Comparison of ENCODE assay signal across 34 cellular contexts in genomic region chr11:115423728-115424459, GRCh38.
DNase-seq lines count a peak whose midpoint lies in the region; ATAC-seq and TF ChIP-seq lines count a peak whose summit lies in the region.
"Had no signal": no experiment of that assay in that cellular context is flagged by ENCODE, and none has a peak within 500 bp of the region (broad histone marks: within the 10 kb centered on the region; RNA-seq: fewer than 3 reads in every experiment).

No MANE protein-coding gene starts in this region.

- TF ChIP-seq POLR2A in IMR-90 (IDR thresholded peaks at IDR 0.05; ENCODE audit: low read depth, low read length) = no peak

- H4K91ac ChIP-seq in IMR-90 (ENCODE audit: insufficient read depth, low read depth, low read length) = no peak overlapping the region

- H3K36me3 ChIP-seq in IMR-90 (ENCODE audit: control insufficient read depth, insufficient read depth, low read length) (peaks cover 1% of the 10 kb centered on the region; the same call in 1 of the 2 replicates), OCI-LY7 (ENCODE audit: insufficient read depth, low read length) (no peaks in the 10 kb centered on the region), neural cell (ENCODE audit: insufficient read depth, low read length) (no peaks in the 10 kb centered on the region)
- H3K36me3 ChIP-seq: gastroesophageal sphincter, HAP-1, left lung, MG63, neutrophil, prostate gland, suprapubic skin, uterus had no signal

- intact Hi-C loops in IMR-90 (cut with micrococcal nuclease) (no loop called here), OCI-LY7 (cut with micrococcal nuclease; ENCODE audit: unreplicated experiment) (loop anchor here (2.0 kb wide), 1 partner anchor 79 kb away; no protein-coding TSS in a partner anchor), posterior vena cava (cut with DNase I) (no loop called here)

- dilution Hi-C loops in IMR-90 (cut with HindIII; ENCODE audit: low sequenced_read_pairs, unreplicated experiment) = no loop called here

- no peak overlapping the region for H3K4ac ChIP-seq in IMR-90 (ENCODE audit: low read depth, low read length)

- TF ChIP-seq CTCF in IMR-90 (conservative IDR thresholded peaks at IDR 0.05; ENCODE audit: low read depth, low read length) (no peak), OCI-LY7 (conservative IDR thresholded peaks at IDR 0.05; ENCODE audit: low read length) (no peak), neural cell (IDR thresholded peaks at IDR 0.05; ENCODE audit: poor library complexity, severe bottlenecking) (no peak), foreskin fibroblast (IDR thresholded peaks at IDR 0.05; ENCODE audit: low read depth, low read length) (no peak)

- H3K18ac ChIP-seq in IMR-90 (ENCODE audit: low read depth, low read length) = no peak overlapping the region

- H3K14ac ChIP-seq in IMR-90 (replicated peaks; ENCODE audit: low read depth, low read length) = no peak overlapping the region

- no peak overlapping the region for H2BK5ac ChIP-seq in IMR-90 (ENCODE audit: low read depth, low read length, poor library complexity, severe bottlenecking)

- H3K9me3 ChIP-seq in IMR-90 (ENCODE audit: control insufficient read depth, insufficient read depth, low read length) = no peaks in the 10 kb centered on the region
- no peaks in the 10 kb centered on the region for H3K9me3 ChIP-seq in OCI-LY7 (ENCODE audit: low read length)
- no peaks in the 10 kb centered on the region for H3K9me3 ChIP-seq in neural cell (ENCODE audit: low read length)
- H3K9me3 ChIP-seq: body of pancreas, gastroesophageal sphincter, HAP-1, left lung, MG63, neutrophil, prostate gland, suprapubic skin, uterus had no signal

- peaks cover 3 to 9% of the 10 kb centered on the region in 2 experiments; a peak in 1 of 4 replicates for H3K79me1 ChIP-seq in IMR-90 (ENCODE audit: low read depth in 1 of 2, low read length in 2 of 2)

- H3K79me2 ChIP-seq in OCI-LY7 (ENCODE audit: insufficient read depth, low read depth, low read length) (peaks cover 7% of the 10 kb centered on the region; the same call in 1 of the 2 replicates), neural cell (replicated peaks; ENCODE audit: insufficient read depth, low read length) (peaks cover 18% of the 10 kb centered on the region)

- H3K9ac ChIP-seq in IMR-90 (ENCODE audit: low read depth, low read length) (no peak overlapping the region), neural cell (ENCODE audit: low read length) (no peak overlapping the region)

- no peaks in the 10 kb centered on the region for H4K20me1 ChIP-seq in IMR-90 (ENCODE audit: insufficient read depth, low read length)
- no peaks in the 10 kb centered on the region for H4K20me1 ChIP-seq in OCI-LY7 (ENCODE audit: insufficient read depth, low read length)
- no peaks in the 10 kb centered on the region for H4K20me1 ChIP-seq in neural cell (ENCODE audit: insufficient read depth)

- no peak overlapping the region for H2BK15ac ChIP-seq in IMR-90 (ENCODE audit: low read depth, low read length)

- H3K27ac ChIP-seq in IMR-90 (ENCODE audit: insufficient read depth, low read length) (no peak overlapping the region), OCI-LY7 (ENCODE audit: low read depth, low read length, poor library complexity, severe bottlenecking) (no peak overlapping the region), neural cell (ENCODE audit: low read length) (no peak overlapping the region)
- H3K27ac ChIP-seq: body of pancreas, gastroesophageal sphincter, left lung, neutrophil, prostate gland, suprapubic skin, uterus had no signal

- BruUV-seq in IMR-90 (replicated peaks; lab: Mats Ljungman, UMichigan) (no TSS peak), OCI-LY7 (replicated peaks; lab: Mats Ljungman, UMichigan) (no TSS peak)

- H2AK5ac ChIP-seq in IMR-90 (ENCODE audit: low read depth, low read length) = no peak overlapping the region

- H3K9me2 ChIP-seq in OCI-LY7 (ENCODE audit: insufficient read depth, low read length) = no peaks in the 10 kb centered on the region
- no peaks in the 10 kb centered on the region for H3K9me2 ChIP-seq in neural cell (ENCODE audit: insufficient read depth, low read length)

- H4K5ac ChIP-seq in IMR-90 (ENCODE audit: low read depth, low read length) = no peak overlapping the region

- ATAC-seq in IMR-90 (ENCODE audit: low read depth) = no peak
- ATAC-seq: activated T-cell treated with anti-CD3 and anti-CD28 coated beads, Interleukin-2, amount 50 U/mL, for 4 hours; body of pancreas; gastroesophageal sphincter; K562; left lung; Panc1; sciatic nerve; stimulated activated naive B cell treated with anti-CD40 and anti-IgM and Interleukin-4, amounts not matched to agents 10 μg/mL and 1 μg/mL and 100 μg/mL, for 72 hours had no signal

- peak; percentile 25 for TF ChIP-seq EP300 in neural cell (conservative IDR thresholded peaks at IDR 0.05; ENCODE audit: poor library complexity, severe bottlenecking)

- H2AFZ ChIP-seq in IMR-90 (replicated peaks; ENCODE audit: low read length, poor library complexity) (no peak overlapping the region), OCI-LY7 (ENCODE audit: low read length) (no peak overlapping the region), neural cell (ENCODE audit: low read depth, low read length) (no peak overlapping the region)

- no peak overlapping the region for H4K8ac ChIP-seq in IMR-90 (ENCODE audit: low read depth in 2 of 2, low read length in 2 of 2)

- TF ChIP-seq RAD21 in IMR-90 (IDR thresholded peaks at IDR 0.05; ENCODE audit: low read length) (no peak), neural cell (conservative IDR thresholded peaks at IDR 0.05) (no peak)

- H3K4me3 ChIP-seq in IMR-90 (ENCODE audit: insufficient read depth, low read depth, low read length) (no peak overlapping the region), OCI-LY7 (ENCODE audit: low read depth, low read length, poor library complexity, severe bottlenecking) (no peak overlapping the region), neural cell (ENCODE audit: low read length) (peak overlapping the region; percentile 3), foreskin fibroblast (ENCODE audit: low read depth in 1 of 2, low read length in 2 of 2) (no peak overlapping the region)
- H3K4me3 ChIP-seq: body of pancreas, gastroesophageal sphincter, HAP-1, K562, left lung, MG63, prostate gland, suprapubic skin, uterus had no signal

- POLR2A ChIA-PET in IMR-90 (lab: Charles Lee; ENCODE audit: unreplicated experiment) = no interaction called here
- POLR2A ChIA-PET in OCI-LY7 (lab: Charles Lee) = interaction anchor here (0.6 to 1.5 kb wide), 9 partner anchors 10 to 79 kb away, joined by 3 to 7 read pairs (median 3); no protein-coding TSS in a partner anchor

- H3K4me2 ChIP-seq in IMR-90 (ENCODE audit: low read depth, low read length) = no peak overlapping the region
- H3K4me2 ChIP-seq in OCI-LY7 (ENCODE audit: low read length) = peak overlapping the region; percentile 66; the same call in 1 of the 2 replicates
- H3K4me2 ChIP-seq in neural cell (ENCODE audit: low read length) = peak overlapping the region; percentile 12

- no peak overlapping the region for H2BK120ac ChIP-seq in IMR-90 (ENCODE audit: low read depth, low read length)

- no peak overlapping the region for H2AK9ac ChIP-seq in IMR-90 (replicated peaks; ENCODE audit: low read depth, low read length, poor library complexity)

- no peaks in the 10 kb centered on the region for H3F3A ChIP-seq in neural cell (ENCODE audit: insufficient read depth, low read length, poor library complexity, severe bottlenecking)

- H3K56ac ChIP-seq in IMR-90 (ENCODE audit: extremely low read depth, insufficient read depth, low read length) = no peak overlapping the region

- H3K27me3 ChIP-seq in IMR-90 (ENCODE audit: control insufficient read depth, insufficient read depth, low read length) (no peaks in the 10 kb centered on the region), neural cell (ENCODE audit: insufficient read depth, low read depth, low read length) (no peaks in the 10 kb centered on the region)
- H3K27me3 ChIP-seq: body of pancreas, gastroesophageal sphincter, left lung, MG63, neutrophil, suprapubic skin, uterus had no signal

- CTCF ChIA-PET in IMR-90 (lab: Yijun Ruan, JAX) (interaction anchor here (0.6 kb wide), 1 partner anchor 31 kb away, joined by 4 read pairs; no protein-coding TSS in a partner anchor), OCI-LY7 (lab: Charles Lee; ENCODE audit: unreplicated experiment) (interaction anchor here (1.5 kb wide), 1 partner anchor 30 kb away, joined by 3 read pairs; no protein-coding TSS in a partner anchor)

- H3K23ac ChIP-seq in IMR-90 (ENCODE audit: low read depth, low read length) = no peak overlapping the region

- in situ Hi-C loops in IMR-90 (cut with MboI; ENCODE audit: low sequenced_read_pairs) = no loop called here

- peaks cover 2% of the 10 kb centered on the region for H3K4me1 ChIP-seq in IMR-90 (ENCODE audit: control insufficient read depth, insufficient read depth, low read length)
- peaks cover 55% of the 10 kb centered on the region for H3K4me1 ChIP-seq in OCI-LY7 (ENCODE audit: insufficient read depth, low read length, poor library complexity, severe bottlenecking)
- H3K4me1 ChIP-seq: body of pancreas, HAP-1, left lung, uterus had no signal

- no CpG with 5 or more reads among the region's 7 CpGs for WGBS in IMR-90 (ENCODE audit: extremely low coverage in 2 of 2, insufficient read length in 1 of 2), 2 experiments

- no peaks in the 10 kb centered on the region for H3K9me1 ChIP-seq in IMR-90 (ENCODE audit: insufficient read depth, low read length)

- DNase-seq in NCI-H1417 (lab: John Stamatoyannopoulos, UW) (peak; percentile 27 to 74 (median 28)), NCI-H1417 treated with DMSO at 0.1 percent for 48 hours (lab: John Stamatoyannopoulos, UW) (no peak), IMR-90 (peak; percentile 56), OCI-LY7 (ENCODE audit: low spot score) (no peak), occipital lobe (lab: John Stamatoyannopoulos, UW) (no peak), posterior vena cava (ENCODE audit: low spot score) (no peak), foreskin fibroblast (no peak)
- DNase-seq: activated B cell treated with CpG ODN at 0.5 μM for 24 hours; activated CD4-positive, alpha-beta T cell treated with anti-CD3 and anti-CD28 coated beads, Interleukin-2, amount 50 U/mL, for 1 hour; activated T-cell treated with anti-CD3 and anti-CD28 coated beads, Interleukin-2, amount 50 U/mL, for 4 hours; body of pancreas; CD4-positive, alpha-beta memory T cell; cerebellar nuclear complex; DMS79; GF-D8; hypothalamus; left lung; MG63; NCI-H1436; NK-92 treated with Interleukin-12 subunit alpha and Interleukin-12 subunit beta, amount 100 ng/mL, for 24 hours; SHP77; stimulated activated CD4-positive, alpha-beta T cell treated with anti-CD3 and anti-CD28 coated beads, Interleukin-4, amount 100 ng/mL, for 24 hours; stimulated activated naive B cell treated with anti-CD40 and anti-IgM and Interleukin-4, amounts not matched to agents 10 μg/mL and 1 μg/mL and 100 μg/mL, for 72 hours; SW 1271; uterus had no signal

- H2BK20ac ChIP-seq in IMR-90 (ENCODE audit: low read depth, low read length) = no peak overlapping the region

TF ChIP-seq in IMR-90, 13 proteins besides CTCF, POLR2A, EP300 and RAD21 (continues in another document):
- no peak for TF ChIP-seq FOS (IDR thresholded peaks at IDR 0.05; ENCODE audit: low read depth, low read length)

Comparison
In these comparisons a context has a peak if more than half of its experiments do, and no peak if none do; other contexts are left out.
1. DNase-seq: peak in NCI-H1417 (3 of 3) and IMR-90 (single experiment); none in NCI-H1417 treated with DMSO at 0.1 percent for 48 hours (single experiment), OCI-LY7 (single experiment), occipital lobe (single experiment), posterior vena cava (single experiment) and foreskin fibroblast (0 of 2).